ENCODE assay signal across 8 cellular contexts in the genomic region with DNA sequence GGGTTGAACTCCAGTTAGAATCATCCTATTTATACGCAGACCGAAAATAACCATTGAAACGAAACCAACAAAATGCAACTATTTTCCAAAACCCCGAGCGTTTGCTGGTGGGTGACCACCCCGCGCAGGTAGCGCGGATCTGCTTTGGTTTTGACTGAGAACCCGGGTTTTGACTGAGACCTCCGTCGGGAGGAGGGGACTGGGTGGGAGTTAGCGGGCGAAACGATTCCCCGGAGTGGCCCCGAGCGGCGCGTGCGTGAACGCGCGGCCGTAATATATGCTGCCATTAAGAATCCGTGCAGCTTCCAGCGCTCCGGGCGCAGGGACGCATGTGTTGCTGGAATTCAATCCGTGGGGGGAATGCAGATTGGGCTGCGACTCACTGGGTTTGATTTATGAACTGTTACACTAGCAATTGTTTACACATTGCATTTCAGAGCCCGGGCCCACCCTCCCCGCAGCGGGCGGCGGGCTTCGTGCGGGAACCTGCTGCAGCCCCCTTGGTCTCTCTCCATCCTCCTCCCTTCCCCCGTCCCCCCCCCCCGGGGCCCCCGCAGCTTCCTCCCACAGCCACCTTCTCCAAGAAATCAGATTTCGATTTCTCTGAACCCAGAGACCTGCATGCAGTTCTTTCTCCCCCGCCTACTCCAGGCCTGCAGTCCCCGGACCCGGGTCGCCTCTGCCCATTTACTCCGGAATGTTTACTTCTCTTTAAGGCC. TPM values are rescaled to one million over a fixed set of nuclear protein-coding genes. Genes with fewer than 3 reads are reported as not detected.
DNase-seq lines count a peak whose midpoint lies in the region; TF ChIP-seq lines count a peak whose summit lies in the region.

No MANE protein-coding gene starts in this region.

- H3K4me3 ChIP-seq in breast epithelium (peak overlapping the region; percentile 54 to 80 (median 77)), liver (ENCODE audit: low read depth in 1 of 3, low read length in 3 of 3) (peak overlapping the region; percentile 42 to 76 (median 67)), thyroid gland (replicated peaks in 1 of 3) (peak overlapping the region in 2 of 3 donors; percentile 22 to 30)

- H3K27ac ChIP-seq in breast epithelium (peak overlapping the region; percentile 60 to 87), liver (ENCODE audit: low read depth in 1 of 2, low read length in 2 of 2) (peak overlapping the region; percentile 38 to 53), thyroid gland (peak overlapping the region in 1 of 3 donors; percentile 38)

- intact Hi-C loops in breast epithelium (cut with DNase I; ENCODE audit: low total_unique reads), result no loop called here
- intact Hi-C loops in thyroid gland (cut with DNase I), result no loop called here

- H3K27me3 ChIP-seq in breast epithelium, result peaks cover 0 to 89% of the 10 kb centered on the region in 2 donors
- peaks cover 0 to 36% (median 12%) of the 10 kb centered on the region in 4 donors for H3K27me3 ChIP-seq in liver (ENCODE audit: control insufficient read depth in 4 of 4, insufficient read depth in 4 of 4, low read length in 3 of 4)
- peaks cover 67% of the 10 kb centered on the region for H3K27me3 ChIP-seq in thyroid gland

- H3K9ac ChIP-seq in liver (ENCODE audit: low read depth in 1 of 2, low read length in 2 of 2), result peak overlapping the region in 1 of 2 donors; percentile 38

- H3K9me3 ChIP-seq in breast epithelium (no peaks in the 10 kb centered on the region), liver (ENCODE audit: control insufficient read depth in 4 of 4, low read length in 3 of 4) (peaks cover 0 to 3% (median 0%) of the 10 kb centered on the region in 4 donors), thyroid gland (no peaks in the 10 kb centered on the region)

- no peak for TF ChIP-seq RAD21 in liver (IDR thresholded peaks at IDR 0.05)

- TF ChIP-seq POLR2A in breast epithelium (IDR thresholded peaks at IDR 0.05), result no peak
- no peak for TF ChIP-seq POLR2A in thyroid gland (IDR thresholded peaks at IDR 0.05)

- H3K36me3 ChIP-seq in breast epithelium (no peaks in the 10 kb centered on the region), liver (ENCODE audit: control insufficient read depth in 4 of 4, insufficient read depth in 3 of 4, low read depth in 1 of 4, low read length in 3 of 4) (no peaks in the 10 kb centered on the region), thyroid gland (no peaks in the 10 kb centered on the region)

- TF ChIP-seq CTCF in breast epithelium (IDR thresholded peaks at IDR 0.05) (no peak), liver (IDR thresholded peaks at IDR 0.05; ENCODE audit: low read depth, low read length, missing input control) (no peak), thyroid gland (IDR thresholded peaks at IDR 0.05) (no peak)

- DNase-seq in NCI-H1092 treated with DMSO at 0.1 percent for 48 hours (lab: John Stamatoyannopoulos, UW) (peak; percentile 30), NCI-H1092 (lab: John Stamatoyannopoulos, UW) (no peak), NCI-H2171 treated with DMSO at 0.1 percent for 48 hours (lab: John Stamatoyannopoulos, UW) (peak; percentile 43), breast epithelium (ENCODE audit: low spot score in 2 of 2) (no peak), thyroid gland (no peak), amniotic stem cell (lab: John Stamatoyannopoulos, UW) (no peak), NCI-H510A treated with DMSO at 0.1 percent for 48 hours (lab: John Stamatoyannopoulos, UW) (no peak)

- H3K4me1 ChIP-seq in breast epithelium (peaks cover 5 to 9% of the 10 kb centered on the region in 2 donors), liver (ENCODE audit: control insufficient read depth in 4 of 4, insufficient read depth in 4 of 4, low read length in 3 of 4) (peaks cover 8 to 25% (median 14%) of the 10 kb centered on the region in 4 donors), thyroid gland (peaks cover 23 to 43% of the 10 kb centered on the region in 2 donors)

- WGBS in liver, result 3% methylated on average over 48 of the region's 48 CpGs
- WGBS in thyroid gland, 2 donors, result 5 to 6% methylated on average over 47 of the region's 48 CpGs

TF ChIP-seq in liver, 16 proteins besides CTCF, POLR2A, EP300 and RAD21:
- TF ChIP-seq YY1 (IDR thresholded peaks at IDR 0.05), result peak; percentile 13
- TF ChIP-seq, protein P1, sequence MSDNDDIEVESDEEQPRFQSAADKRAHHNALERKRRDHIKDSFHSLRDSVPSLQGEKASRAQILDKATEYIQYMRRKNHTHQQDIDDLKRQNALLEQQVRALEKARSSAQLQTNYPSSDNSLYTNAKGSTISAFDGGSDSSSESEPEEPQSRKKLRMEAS (IDR thresholded peaks at IDR 0.05), result no peak

RNA-seq across cellular contexts. Expression of a gene that starts 9.9 kb away (rescaled TPM):
- total RNA-seq in breast epithelium (10 to 100 TPM in 2 of 3 donors, 1 to 10 TPM in 1; 8.9 to 81.4 (median 24.6) TPM), liver (1 to 10 TPM; 1.2 to 1.6 TPM), thyroid gland (10 to 100 TPM in 1 of 4 donors, 1 to 10 TPM in 3; 1.1 to 10.3 (median 6.2) TPM)
- 1 to 10 TPM; 1.5 to 2.9 TPM for polyA plus RNA-seq in liver

Comparison
In these comparisons a context has a peak if more than half of its experiments do, and no peak if none do; other contexts are left out.
1. DNase-seq: peak in NCI-H1092 treated with DMSO at 0.1 percent for 48 hours (single experiment) and NCI-H2171 treated with DMSO at 0.1 percent for 48 hours (single experiment); none in NCI-H1092 (single experiment), breast epithelium (0 of 2), thyroid gland (0 of 2), amniotic stem cell (single experiment) and NCI-H510A treated with DMSO at 0.1 percent for 48 hours (single experiment).
2. H3K4me3 ChIP-seq: peak in every context shown above with its lines; median percentile 77 in breast epithelium; 67 in liver; 26 in thyroid gland.